In genomic region chr2:157592983-157593382, GRCh38 we compare ENCODE assay signal across 11 cellular contexts. TPM values are rescaled to one million over a fixed set of nuclear protein-coding genes. Genes with fewer than 3 reads are reported as not detected.
DNase-seq lines count a peak whose midpoint lies in the region; ATAC-seq and TF ChIP-seq lines count a peak whose summit lies in the region.
"Had no signal": no experiment of that assay in that cellular context is flagged by ENCODE, and none has a peak within 500 bp of the region (broad histone marks: within the 10 kb centered on the region; RNA-seq: fewer than 3 reads in every experiment).

No MANE protein-coding gene starts in this region.

- H3K27me3 ChIP-seq in dorsolateral prefrontal cortex: peaks cover 0 to 12% (median 0%) of the 10 kb centered on the region in 45 donors
- H3K27me3 ChIP-seq: thyroid gland had no signal

- H3K27me3 Mint-ChIP-seq in progenitor cell of endocrine pancreas: peaks cover 27% of the 10 kb centered on the region
- H3K27me3 Mint-ChIP-seq in activated naive CD8-positive, alpha-beta T cell treated with anti-CD3 and anti-CD28 coated beads, Interleukin-2, amount 50 U/mL, for 24 hours: peaks cover 3% of the 10 kb centered on the region

- H3K4me3 Mint-ChIP-seq in progenitor cell of endocrine pancreas (ENCODE audit: low read depth): no peak overlapping the region
- H3K4me3 Mint-ChIP-seq in activated naive CD8-positive, alpha-beta T cell treated with anti-CD3 and anti-CD28 coated beads, Interleukin-2, amount 50 U/mL, for 24 hours: no peak overlapping the region
- H3K4me3 Mint-ChIP-seq: activated B cell treated with CpG ODN at 0.5 μM for 24 hours had no signal

- no peaks in the 10 kb centered on the region for H3K36me3 Mint-ChIP-seq in progenitor cell of endocrine pancreas (ENCODE audit: insufficient read depth)
- H3K36me3 Mint-ChIP-seq in activated naive CD8-positive, alpha-beta T cell treated with anti-CD3 and anti-CD28 coated beads, Interleukin-2, amount 50 U/mL, for 24 hours (ENCODE audit: low read depth): no peaks in the 10 kb centered on the region

- intact Hi-C loops in dorsolateral prefrontal cortex (cut with DNase I): loop anchor here (5.0 to 10.0 kb wide), 4 partner anchors 88 to 288 kb away; partner anchors contain the start of gene ERMN (in 1 of the 2)

- no peak overlapping the region for H3K27ac Mint-ChIP-seq in progenitor cell of endocrine pancreas
- no peak overlapping the region for H3K27ac Mint-ChIP-seq in activated naive CD8-positive, alpha-beta T cell treated with anti-CD3 and anti-CD28 coated beads, Interleukin-2, amount 50 U/mL, for 24 hours
- H3K27ac Mint-ChIP-seq: activated B cell treated with CpG ODN at 0.5 μM for 24 hours had no signal

- H3K27ac ChIP-seq in dorsolateral prefrontal cortex: peak overlapping the region in 58 of 59 donors; percentile 21 to 95 (median 82)
- H3K27ac ChIP-seq: thyroid gland had no signal

- H3K9me3 Mint-ChIP-seq in progenitor cell of endocrine pancreas (ENCODE audit: low read depth): no peaks in the 10 kb centered on the region
- no peaks in the 10 kb centered on the region for H3K9me3 Mint-ChIP-seq in activated naive CD8-positive, alpha-beta T cell treated with anti-CD3 and anti-CD28 coated beads, Interleukin-2, amount 50 U/mL, for 24 hours
- H3K9me3 Mint-ChIP-seq: activated B cell treated with CpG ODN at 0.5 μM for 24 hours had no signal

- no peak for ATAC-seq in activated naive CD8-positive, alpha-beta T cell treated with anti-CD3 and anti-CD28 coated beads, Interleukin-2, amount 50 U/mL, for 24 hours

- DNase-seq in NCI-H1105 treated with DMSO at 0.1 percent for 48 hours (lab: John Stamatoyannopoulos, UW) (peak; percentile 11), NCI-H1105 (lab: John Stamatoyannopoulos, UW) (no peak), NCI-H1930 (lab: John Stamatoyannopoulos, UW) (peak; percentile 33 to 57), dorsolateral prefrontal cortex (no peak), progenitor cell of endocrine pancreas (ENCODE audit: low spot score, unreplicated experiment) (no peak), NCI-H345 (lab: John Stamatoyannopoulos, UW) (no peak)
- DNase-seq in activated naive CD8-positive, alpha-beta T cell treated with anti-CD3 and anti-CD28 coated beads, Interleukin-2, amount 50 U/mL, for 24 hours: no peak
- no peak for DNase-seq in activated T-cell treated with anti-CD3 and anti-CD28 coated beads, Interleukin-2, amount 50 U/mL, for 48 hours
- DNase-seq: activated B cell treated with CpG ODN at 0.5 μM for 24 hours, AML-193, thyroid gland had no signal

- TF ChIP-seq CTCF in dorsolateral prefrontal cortex (IDR thresholded peaks at IDR 0.05 in 54 of 56, conservative IDR thresholded peaks at IDR 0.05 in 2 of 56; ENCODE audit: low read depth in 1 of 56, partially characterized antibody in 56 of 56) (peak in 53 of 56 donors; percentile 16 to 73 (median 50)), progenitor cell of endocrine pancreas (IDR thresholded peaks at IDR 0.05; ENCODE audit: unreplicated experiment) (peak; percentile 27)

- H3K4me3 ChIP-seq in dorsolateral prefrontal cortex: peak overlapping the region in 35 of 59 donors; percentile 1 to 56 (median 21)
- H3K4me3 ChIP-seq: thyroid gland had no signal

- H3K4me1 Mint-ChIP-seq in progenitor cell of endocrine pancreas (ENCODE audit: low read depth): no peaks in the 10 kb centered on the region
- H3K4me1 Mint-ChIP-seq in activated naive CD8-positive, alpha-beta T cell treated with anti-CD3 and anti-CD28 coated beads, Interleukin-2, amount 50 U/mL, for 24 hours: peaks cover 6% of the 10 kb centered on the region

RNA-seq across cellular contexts. Expression of gene ACVR1C, which starts 35.7 kb away (rescaled TPM):
- total RNA-seq in dorsolateral prefrontal cortex (10 to 100 TPM in 85 of 120 experiments, 1 to 10 TPM in 35; 5.3 to 20.6 (median 11.5) TPM), progenitor cell of endocrine pancreas (2.4 TPM in 2 replicates)

Comparison
In these comparisons a context has a peak if more than half of its experiments do, and no peak if none do; other contexts are left out.
1. DNase-seq: peak in NCI-H1105 treated with DMSO at 0.1 percent for 48 hours (single experiment) and NCI-H1930 (2 of 2); none in NCI-H1105 (single experiment), dorsolateral prefrontal cortex (0 of 10), progenitor cell of endocrine pancreas (single experiment), NCI-H345 (single experiment), activated naive CD8-positive, alpha-beta T cell treated with anti-CD3 and anti-CD28 coated beads, Interleukin-2, amount 50 U/mL, for 24 hours (single experiment) and activated T-cell treated with anti-CD3 and anti-CD28 coated beads, Interleukin-2, amount 50 U/mL, for 48 hours (0 of 2).